ENCODE assay signal across 1 cellular context in the genomic region with DNA sequence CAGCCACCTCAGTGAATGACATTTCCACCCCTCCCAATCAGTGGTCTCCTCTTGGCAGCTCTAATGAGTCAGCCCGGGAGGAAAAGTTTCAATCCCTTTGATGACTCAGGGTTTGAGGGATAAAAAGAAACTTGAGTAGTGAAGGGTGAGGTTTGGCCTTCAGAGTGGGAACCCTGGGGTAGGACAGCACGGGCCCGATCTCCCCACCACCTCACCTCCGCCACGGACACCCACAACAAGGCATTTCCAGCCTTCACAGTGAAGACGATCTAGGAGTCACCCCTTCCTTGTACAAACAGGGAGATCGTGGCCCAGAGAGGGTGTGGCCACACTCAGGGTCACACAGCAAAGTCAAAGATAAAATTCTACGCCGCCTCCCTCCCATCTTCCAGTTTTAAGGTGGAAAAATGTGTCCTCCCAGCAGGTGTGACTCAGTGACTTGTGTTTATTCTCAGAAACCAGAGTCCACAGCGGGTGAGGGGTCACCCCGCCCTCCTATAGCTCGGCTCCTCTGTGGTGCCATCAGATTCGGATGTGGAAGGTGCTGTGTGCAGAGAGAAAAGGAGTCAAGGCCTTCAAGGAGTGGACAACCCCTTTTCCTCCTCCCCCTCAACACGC.
TF ChIP-seq lines count a peak whose summit lies in the region.

No MANE protein-coding gene starts in this region.

TF ChIP-seq in HCT116, 20 proteins besides CTCF, POLR2A, EP300 and RAD21 (continued from another document):
- TF ChIP-seq FOSL1 (IDR thresholded peaks at IDR 0.05; ENCODE audit: low read depth), result peak; percentile 97
- no peak for TF ChIP-seq ELF1 (IDR thresholded peaks at IDR 0.05; ENCODE audit: borderline replicate concordance, low read depth)
- TF ChIP-seq POLR2AphosphoS5 (IDR thresholded peaks at IDR 0.05; ENCODE audit: low read depth, low read length), result peak; percentile 28; the same call in 1 of the 2 replicates
- TF ChIP-seq EGR1 (IDR thresholded peaks at IDR 0.05; ENCODE audit: low read depth), result no peak
- peak; percentile 83; the same call in 1 of the 2 replicates for TF ChIP-seq SIN3A (IDR thresholded peaks at IDR 0.05; ENCODE audit: low read depth)
- TF ChIP-seq, protein P1, sequence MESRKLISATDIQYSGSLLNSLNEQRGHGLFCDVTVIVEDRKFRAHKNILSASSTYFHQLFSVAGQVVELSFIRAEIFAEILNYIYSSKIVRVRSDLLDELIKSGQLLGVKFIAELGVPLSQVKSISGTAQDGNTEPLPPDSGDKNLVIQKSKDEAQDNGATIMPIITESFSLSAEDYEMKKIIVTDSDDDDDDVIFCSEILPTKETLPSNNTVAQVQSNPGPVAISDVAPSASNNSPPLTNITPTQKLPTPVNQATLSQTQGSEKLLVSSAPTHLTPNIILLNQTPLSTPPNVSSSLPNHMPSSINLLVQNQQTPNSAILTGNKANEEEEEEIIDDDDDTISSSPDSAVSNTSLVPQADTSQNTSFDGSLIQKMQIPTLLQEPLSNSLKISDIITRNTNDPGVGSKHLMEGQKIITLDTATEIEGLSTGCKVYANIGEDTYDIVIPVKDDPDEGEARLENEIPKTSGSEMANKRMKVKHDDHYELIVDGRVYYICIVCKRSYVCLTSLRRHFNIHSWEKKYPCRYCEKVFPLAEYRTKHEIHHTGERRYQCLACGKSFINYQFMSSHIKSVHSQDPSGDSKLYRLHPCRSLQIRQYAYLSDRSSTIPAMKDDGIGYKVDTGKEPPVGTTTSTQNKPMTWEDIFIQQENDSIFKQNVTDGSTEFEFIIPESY (IDR thresholded peaks at IDR 0.05; ENCODE audit: extremely low read depth, insufficient replicate concordance, low read length), result no peak
- TF ChIP-seq, protein P2, sequence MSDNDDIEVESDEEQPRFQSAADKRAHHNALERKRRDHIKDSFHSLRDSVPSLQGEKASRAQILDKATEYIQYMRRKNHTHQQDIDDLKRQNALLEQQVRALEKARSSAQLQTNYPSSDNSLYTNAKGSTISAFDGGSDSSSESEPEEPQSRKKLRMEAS (IDR thresholded peaks at IDR 0.05), result peak; percentile 74; the same call in 1 of the 2 replicates
- peak; percentile 88 for TF ChIP-seq CBX3 (IDR thresholded peaks at IDR 0.05; ENCODE audit: low read depth)
- peak; percentile 91 for TF ChIP-seq TCF7L2 (IDR thresholded peaks at IDR 0.05; ENCODE audit: borderline replicate concordance, extremely low read depth, insufficient read depth, insufficient read length)
- no peak for TF ChIP-seq EZH2 (IDR thresholded peaks at IDR 0.05)
